ENCODE assay signal across 8 cellular contexts in genomic region chr22:41444360-41445170, GRCh38. TPM values are rescaled to one million over a fixed set of nuclear protein-coding genes. Genes with fewer than 3 reads are reported as not detected.
DNase-seq lines count a peak whose midpoint lies in the region; ATAC-seq and TF ChIP-seq lines count a peak whose summit lies in the region.

No MANE protein-coding gene starts in this region.

- H3F3A ChIP-seq in SU-DHL-6 (ENCODE audit: insufficient read depth): peaks cover 41% of the 10 kb centered on the region

- no peaks in the 10 kb centered on the region for H4K20me1 ChIP-seq in SU-DHL-6 (ENCODE audit: low read depth, low read length)
- H4K20me1 ChIP-seq in osteoblast (ENCODE audit: insufficient read depth, low read length): peaks cover 46% of the 10 kb centered on the region

- WGBS in testis, 2 donors: 0 to 1% methylated on average over 37 of the region's 37 CpGs

- DNase-seq in GM04504 (ENCODE audit: low read depth) (peak; percentile 87), NCI-H1105 (lab: John Stamatoyannopoulos, UW) (peak; percentile 92), head of caudate nucleus (peak; percentile 79 to 96 (median 88)), osteoblast (ENCODE audit: insufficient read length, low spot score, missing footprints) (peak; percentile 98), testis (peak; percentile 97)
- peak; percentile 66 for DNase-seq in activated naive CD8-positive, alpha-beta T cell treated with anti-CD3 and anti-CD28 coated beads, Interleukin-2, amount 50 U/mL, for 16 hours (ENCODE audit: low read depth, low spot score)

- peaks cover 69% of the 10 kb centered on the region for H3K79me2 ChIP-seq in SU-DHL-6 (ENCODE audit: insufficient read depth, low read length)
- H3K79me2 ChIP-seq in osteoblast (ENCODE audit: insufficient read depth, low read length): peaks cover 71% of the 10 kb centered on the region

- peak overlapping the region; percentile 98 for H3K4me3 ChIP-seq in SU-DHL-6 (ENCODE audit: insufficient read depth, low read length, poor library complexity, severe bottlenecking)
- peak overlapping the region; percentile 88 for H3K4me3 ChIP-seq in osteoblast (ENCODE audit: insufficient read depth, low read length)
- peak overlapping the region; percentile 94 to 96 for H3K4me3 ChIP-seq in testis

- no peaks in the 10 kb centered on the region for H3K9me2 ChIP-seq in SU-DHL-6 (replicated peaks; ENCODE audit: insufficient read depth, low read length)

- intact Hi-C loops in head of caudate nucleus (cut with DNase I): no loop called here
- intact Hi-C loops in testis (cut with DNase I; ENCODE audit: low total_unique reads): no loop called here

- H2AFZ ChIP-seq in SU-DHL-6 (ENCODE audit: low read depth, low read length, severe bottlenecking) (peak overlapping the region; percentile 42), osteoblast (ENCODE audit: low read length) (peak overlapping the region; percentile 61)

- H3K9me3 ChIP-seq in SU-DHL-6 (ENCODE audit: insufficient read depth, low read length) (no peaks in the 10 kb centered on the region), osteoblast (ENCODE audit: low read depth, low read length) (no peaks in the 10 kb centered on the region), testis (no peaks in the 10 kb centered on the region)

- H3K4me1 ChIP-seq in osteoblast (ENCODE audit: insufficient read depth, low read length) (peaks cover 21% of the 10 kb centered on the region), testis (peaks cover 27% of the 10 kb centered on the region)

- H3K36me3 ChIP-seq in SU-DHL-6 (ENCODE audit: low read length) (no peaks in the 10 kb centered on the region), osteoblast (ENCODE audit: insufficient read depth, low read length) (peaks cover 20% of the 10 kb centered on the region), testis (ENCODE audit: low read depth, missing control alignments) (no peaks in the 10 kb centered on the region)

- no peaks in the 10 kb centered on the region for H3K27me3 ChIP-seq in SU-DHL-6 (ENCODE audit: low read length)
- no peaks in the 10 kb centered on the region for H3K27me3 ChIP-seq in osteoblast (ENCODE audit: insufficient read depth, low read length)
- no peaks in the 10 kb centered on the region for H3K27me3 ChIP-seq in testis

- H3K27ac ChIP-seq in SU-DHL-6 (ENCODE audit: low read depth, low read length) (peak overlapping the region; percentile 92), osteoblast (ENCODE audit: low read depth, low read length) (peak overlapping the region; percentile 98), testis (peak overlapping the region; percentile 96 to 97)

- peak; percentile 56 for ATAC-seq in HG02571 (IDR thresholded peaks at IDR 0.05; ENCODE audit: unreplicated experiment)

- TF ChIP-seq CTCF in SU-DHL-6 (IDR thresholded peaks at IDR 0.05; ENCODE audit: insufficient read depth, low read length, poor library complexity, severe bottlenecking): no peak
- TF ChIP-seq CTCF in osteoblast (IDR thresholded peaks at IDR 0.05; ENCODE audit: extremely low read depth, low read depth, low read length): no peak
- TF ChIP-seq CTCF in testis (IDR thresholded peaks at IDR 0.05): no peak

- H3K9ac ChIP-seq in SU-DHL-6 (ENCODE audit: low read length): peak overlapping the region; percentile 92

- peak; percentile 56 for TF ChIP-seq POLR2A in testis (IDR thresholded peaks at IDR 0.05)

- H3K4me2 ChIP-seq in SU-DHL-6 (ENCODE audit: low read depth, low read length, poor library complexity, severe bottlenecking): peak overlapping the region; percentile 99
- peak overlapping the region; percentile 94 for H3K4me2 ChIP-seq in osteoblast (ENCODE audit: insufficient read depth, low read length)

RNA-seq across cellular contexts. Expression of gene TOB2, which starts 2.0 kb away (rescaled TPM):
- total RNA-seq in osteoblast (28.0 and 29.0 TPM in 2 replicates), testis (10 to 100 TPM; 35.4 to 41.7 TPM)
- polyA plus RNA-seq in testis (ENCODE audit: insufficient read depth, low read depth, low replicate concordance): 32.7 TPM

RNA-seq across cellular contexts. Expression of gene PHF5A, which starts 23.9 kb away (rescaled TPM):
- total RNA-seq in osteoblast: 27.7 and 38.4 TPM in 2 replicates
- total RNA-seq in testis: 10 to 100 TPM; 33.7 to 35.1 TPM
- 42.8 TPM for polyA plus RNA-seq in testis (ENCODE audit: insufficient read depth, low read depth, low replicate concordance)

RNA-seq across cellular contexts. Expression of gene ACO2, which starts 24.4 kb away (rescaled TPM):
- total RNA-seq in osteoblast (57.9 and 60.4 TPM in 2 replicates), testis (100 to 1,000 TPM; 133 to 178 TPM)
- polyA plus RNA-seq in testis (ENCODE audit: insufficient read depth, low read depth, low replicate concordance): 113 TPM

Comparison
In these comparisons a context has a peak if more than half of its experiments do, and no peak if none do; other contexts are left out.
1. Peak in every context shown above with its lines: DNase-seq, ATAC-seq, H3K4me3 ChIP-seq and H3K27ac ChIP-seq.